ENCODE assay signal across 13 cellular contexts in the genomic region with DNA sequence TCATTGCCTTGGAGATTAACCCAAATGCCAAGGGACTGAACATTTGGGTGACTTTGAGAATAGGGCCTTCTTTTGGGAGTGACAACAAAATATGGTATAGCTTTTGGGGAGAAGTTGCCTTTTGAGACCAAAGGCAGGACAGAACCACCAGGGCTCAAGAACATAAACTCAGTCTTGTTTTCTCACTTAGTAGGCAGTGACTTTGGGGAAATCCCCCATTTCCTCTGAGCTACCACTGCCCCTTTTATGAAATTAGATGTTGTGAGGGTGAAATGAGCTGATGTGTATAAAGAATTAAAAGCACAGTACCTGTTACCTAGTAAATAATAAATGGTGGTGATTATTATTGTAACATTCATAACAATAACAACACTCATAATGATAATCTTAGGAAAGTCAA. TPM values are rescaled to one million over a fixed set of nuclear protein-coding genes. Genes with fewer than 3 reads are reported as not detected.
A peak's percentile ranks its signal among the peaks of the same experiment; 100 is the strongest.
DNase-seq lines count a peak whose midpoint lies in the region; ATAC-seq and TF ChIP-seq lines count a peak whose summit lies in the region.
"Had no signal": no experiment of that assay in that cellular context is flagged by ENCODE, and none has a peak within 500 bp of the region (broad histone marks: within the 10 kb centered on the region; RNA-seq: fewer than 3 reads in every experiment).

No MANE protein-coding gene starts in this region.

- peak overlapping the region in 1 of 3 donors; percentile 76 for H3K27ac Mint-ChIP-seq in CD4-positive, CD25-positive, alpha-beta regulatory T cell
- H3K27ac Mint-ChIP-seq in nephron progenitor cell: no peak overlapping the region
- H3K27ac Mint-ChIP-seq: activated T-helper 2 cell treated with anti-CD3 and anti-CD28 coated beads, Interferon-gamma antibody, Interleukin-2, Interleukin-4, amounts not matched to agents 10 μg/mL and 5 μg/mL and 100 μg/mL, durations not matched to agents 14 hours and 24 hours and 36 hours had no signal

- no peak overlapping the region for H3K4me3 Mint-ChIP-seq in CD4-positive, CD25-positive, alpha-beta regulatory T cell
- H3K4me3 Mint-ChIP-seq in nephron progenitor cell: no peak overlapping the region

- H3K4me3 ChIP-seq in CD4-positive, CD25-positive, alpha-beta regulatory T cell (ENCODE audit: low read depth, low read length): peak overlapping the region; percentile 13
- H3K4me3 ChIP-seq: hepatocyte had no signal

- H3K9me3 Mint-ChIP-seq in CD4-positive, CD25-positive, alpha-beta regulatory T cell: peaks cover 0 to 1% (median 0%) of the 10 kb centered on the region in 7 donors
- H3K9me3 Mint-ChIP-seq in nephron progenitor cell: peaks cover 3% of the 10 kb centered on the region
- H3K9me3 Mint-ChIP-seq: activated T-helper 2 cell treated with anti-CD3 and anti-CD28 coated beads, Interferon-gamma antibody, Interleukin-2, Interleukin-4, amounts not matched to agents 10 μg/mL and 5 μg/mL and 100 μg/mL, durations not matched to agents 14 hours and 24 hours and 36 hours had no signal

- peaks cover 5% of the 10 kb centered on the region for H3K36me3 ChIP-seq in CD4-positive, CD25-positive, alpha-beta regulatory T cell (ENCODE audit: control insufficient read depth, insufficient read depth, low read length)

- H3K4me1 ChIP-seq in CD4-positive, CD25-positive, alpha-beta regulatory T cell (ENCODE audit: control insufficient read depth, insufficient read depth, low read length, poor library complexity, severe bottlenecking): peaks cover 9% of the 10 kb centered on the region

- peaks cover 4% of the 10 kb centered on the region for H3K27me3 Mint-ChIP-seq in CD4-positive, CD25-positive, alpha-beta regulatory T cell
- H3K27me3 Mint-ChIP-seq in nephron progenitor cell (ENCODE audit: low read depth, poor library complexity): no peaks in the 10 kb centered on the region

- no peaks in the 10 kb centered on the region for H3K9me3 ChIP-seq in CD4-positive, CD25-positive, alpha-beta regulatory T cell (ENCODE audit: control insufficient read depth in 2 of 2, low read length in 2 of 2)

- DNase-seq in CD4-positive, CD25-positive, alpha-beta regulatory T cell: peak in 2 of 3 donors; percentile 14 to 52
- DNase-seq in HK-2 (ENCODE audit: unreplicated experiment) (no peak), NCI-H146 treated with DMSO at 0.1 percent for 48 hours (lab: John Stamatoyannopoulos, UW; ENCODE audit: unreplicated experiment) (no peak), nephron progenitor cell (no peak), NCI-H128 (lab: John Stamatoyannopoulos, UW; ENCODE audit: unreplicated experiment) (no peak)
- DNase-seq: MM.1S, retina, RPMI8226 had no signal

- TF ChIP-seq CTCF in nephron progenitor cell (IDR thresholded peaks at IDR 0.05): no peak

- H3K27me3 ChIP-seq in CD4-positive, CD25-positive, alpha-beta regulatory T cell (ENCODE audit: control insufficient read depth, insufficient read depth, low read length): no peaks in the 10 kb centered on the region
- H3K27me3 ChIP-seq: hepatocyte had no signal

- ATAC-seq in CD4-positive, CD25-positive, alpha-beta regulatory T cell (ENCODE audit: low read depth in 2 of 2): peak; percentile 62 to 66
- ATAC-seq in GM18870 (IDR thresholded peaks at IDR 0.05; ENCODE audit: unreplicated experiment): peak; percentile 40
- ATAC-seq in HG02798 (IDR thresholded peaks at IDR 0.05; ENCODE audit: poor library complexity, unreplicated experiment): peak; percentile 54
- peak; percentile 26 for ATAC-seq in HG03565 (IDR thresholded peaks at IDR 0.05; ENCODE audit: unreplicated experiment)

- peaks cover 13% of the 10 kb centered on the region for H3K36me3 Mint-ChIP-seq in CD4-positive, CD25-positive, alpha-beta regulatory T cell
- peaks cover 17% of the 10 kb centered on the region for H3K36me3 Mint-ChIP-seq in nephron progenitor cell (ENCODE audit: low read depth)

- no peak overlapping the region for H3K27ac ChIP-seq in CD4-positive, CD25-positive, alpha-beta regulatory T cell (ENCODE audit: insufficient read depth, low read length, poor library complexity, severe bottlenecking)
- H3K27ac ChIP-seq: hepatocyte had no signal

- H3K4me1 Mint-ChIP-seq in CD4-positive, CD25-positive, alpha-beta regulatory T cell: peaks cover 13 to 49% (median 45%) of the 10 kb centered on the region in 4 donors
- H3K4me1 Mint-ChIP-seq in nephron progenitor cell: peaks cover 7% of the 10 kb centered on the region

RNA-seq across cellular contexts. Expression of a gene that starts 36.5 kb away (rescaled TPM):
- total RNA-seq in CD4-positive, CD25-positive, alpha-beta regulatory T cell: 11.3 TPM
- 1 to 10 TPM; 6.0 to 9.8 (median 7.7) TPM for polyA plus RNA-seq in CD4-positive, CD25-positive, alpha-beta regulatory T cell

Comparison
In these comparisons a context has a peak if more than half of its experiments do, and no peak if none do; other contexts are left out.
1. DNase-seq: peak in CD4-positive, CD25-positive, alpha-beta regulatory T cell (2 of 3); none in HK-2 (single experiment), NCI-H146 treated with DMSO at 0.1 percent for 48 hours (single experiment), nephron progenitor cell (single experiment) and NCI-H128 (single experiment).
2. Peak in every context shown above with its lines, with median percentiles within 50 percentile points of each other: ATAC-seq.